In genomic region chr11:88414385-88414861, GRCh38 we compare ENCODE assay signal across 1 cellular context.
TF ChIP-seq lines count a peak whose summit lies in the region.

No MANE protein-coding gene starts in this region.

TF ChIP-seq in K562, 482 proteins besides CTCF, POLR2A, EP300 and RAD21 (continued from another document and continues in another):
- TF ChIP-seq ELK3 (CRISPR knock-in tag; IDR thresholded peaks at IDR 0.05) (no peak), CAMTA2 (CRISPR knock-in tag; conservative IDR thresholded peaks at IDR 0.05) (no peak), DACH1 (IDR thresholded peaks at IDR 0.05; ENCODE audit: partially characterized antibody) (no peak), SFPQ (IDR thresholded peaks at IDR 0.05; ENCODE audit: low read depth, low read length) (no peak), LEF1 (IDR thresholded peaks at IDR 0.05) (peak; percentile 45; the same call in 1 of the 2 replicates), RERE (CRISPR knock-in tag; IDR thresholded peaks at IDR 0.05; ENCODE audit: borderline replicate concordance) (no peak), FOXK2 (conservative IDR thresholded peaks at IDR 0.05 in 1 of 2, IDR thresholded peaks at IDR 0.05 in 1 of 2; ENCODE audit: low read depth in 2 of 2) (no peak), SRF (CRISPR knock-in tag; IDR thresholded peaks at IDR 0.05) (no peak), ZNF609 (CRISPR knock-in tag; IDR thresholded peaks at IDR 0.05; ENCODE audit: borderline replicate concordance) (no peak), UBTF (IDR thresholded peaks at IDR 0.05; ENCODE audit: borderline replicate concordance in 1 of 2, low read depth in 2 of 2, low read length in 2 of 2) (no peak), KAT7 (CRISPR knock-in tag; IDR thresholded peaks at IDR 0.05; ENCODE audit: borderline replicate concordance) (no peak), CREB3 (tag; conservative IDR thresholded peaks at IDR 0.05; ENCODE audit: low read depth) (no peak), PRPF4 (IDR thresholded peaks at IDR 0.05; ENCODE audit: insufficient read depth, low read depth, low read length, poor library complexity, severe bottlenecking) (no peak), NCOA6 (IDR thresholded peaks at IDR 0.05) (no peak), SMARCA4 (IDR thresholded peaks at IDR 0.05) (peak; percentile 47; the same call in 1 of the 2 replicates), SNIP1 (IDR thresholded peaks at IDR 0.05; ENCODE audit: low read depth) (no peak), ESRRB (CRISPR knock-in tag; IDR thresholded peaks at IDR 0.05; ENCODE audit: borderline replicate concordance) (no peak), TCF3 (CRISPR knock-in tag; IDR thresholded peaks at IDR 0.05) (no peak), NRF1 (conservative IDR thresholded peaks at IDR 0.05 in 1 of 2, IDR thresholded peaks at IDR 0.05 in 1 of 2) (no peak), ZBTB11 (CRISPR knock-in tag; IDR thresholded peaks at IDR 0.05) (no peak), E2F6 (IDR thresholded peaks at IDR 0.05; ENCODE audit: borderline replicate concordance in 1 of 2, extremely low read depth in 1 of 2, insufficient read depth in 1 of 2, insufficient read length in 1 of 2, low read depth in 1 of 2, low read length in 1 of 2, poor library complexity in 1 of 2, severe bottlenecking in 1 of 2) (peak in 1 of 2 experiments; percentile 59), FOXP4 (CRISPR knock-in tag; IDR thresholded peaks at IDR 0.05; ENCODE audit: borderline replicate concordance) (no peak), POLR3A (IDR thresholded peaks at IDR 0.05; ENCODE audit: borderline replicate concordance, extremely low read depth, insufficient read depth, insufficient read length) (no peak), MBD2 (IDR thresholded peaks at IDR 0.05; ENCODE audit: borderline replicate concordance, low read depth) (no peak), BRF2 (IDR thresholded peaks at IDR 0.05; ENCODE audit: borderline replicate concordance, insufficient read depth, insufficient read length) (no peak), CREB1 (IDR thresholded peaks at IDR 0.05) (no peak), CREB1 (CRISPR knock-in tag; IDR thresholded peaks at IDR 0.05) (no peak), NR3C1 (CRISPR knock-in tag; IDR thresholded peaks at IDR 0.05) (no peak)
